Comparison of ENCODE assay signal across 19 cellular contexts in the genomic region with DNA sequence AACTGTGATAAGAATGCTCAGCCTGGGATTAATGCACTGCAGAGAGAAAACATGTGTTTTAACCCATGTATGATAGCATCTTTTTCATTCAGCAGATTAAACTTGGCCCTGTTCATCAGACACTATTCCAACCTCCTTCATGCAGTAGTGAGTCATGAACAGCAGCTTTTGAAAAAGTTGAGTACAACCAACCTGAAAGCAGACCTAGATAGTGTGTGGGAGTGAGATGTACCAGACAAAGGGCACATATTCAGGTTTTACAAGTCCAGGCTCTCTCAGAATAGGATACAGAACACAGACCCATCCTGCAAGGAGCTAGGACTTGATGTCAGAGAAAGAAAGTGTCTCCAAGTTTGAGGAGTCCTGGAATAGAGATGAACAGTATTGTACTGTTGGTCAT.
"Had no signal": no experiment of that assay in that cellular context is flagged by ENCODE, and none has a peak within 500 bp of the region (broad histone marks: within the 10 kb centered on the region; RNA-seq: fewer than 3 reads in every experiment).

No MANE protein-coding gene starts in this region.

- ATAC-seq: Panc1, PC-3 had no signal

- DNase-seq: KBM-7, MV-4-11, NCI-H1048, NCI-H1105, NCI-H1417, NCI-H1436 treated with DMSO at 0.1 percent for 48 hours, NCI-H1694, NCI-H187 treated with DMSO at 0.1 percent for 48 hours, NCI-H2029 treated with DMSO at 0.1 percent for 48 hours, NCI-H2227 treated with DMSO at 0.1 percent for 48 hours, NCI-H446, NCI-H510A, NCI-H524 treated with DMSO at 0.1 percent for 48 hours, NCI-H69, NCI-H774, PC-3, SHP77 had no signal

- H3K27ac ChIP-seq: RWPE1 had no signal
